Comparison of ENCODE assay signal across 17 cellular contexts in genomic region chr10:76310681-76311080, GRCh38.
DNase-seq lines count a peak whose midpoint lies in the region; ATAC-seq, FAIRE-seq and TF ChIP-seq lines count a peak whose summit lies in the region.
"Had no signal": no experiment of that assay in that cellular context is flagged by ENCODE, and none has a peak within 500 bp of the region (broad histone marks: within the 10 kb centered on the region; RNA-seq: fewer than 3 reads in every experiment).

No MANE protein-coding gene starts in this region.

- no TSS peak for BruUV-seq in HepG2 (replicated peaks; lab: Mats Ljungman, UMichigan)

- H3K4me1 ChIP-seq in liver (ENCODE audit: control insufficient read depth in 4 of 4, insufficient read depth in 4 of 4, low read length in 3 of 4) (peaks cover 0 to 6% (median 3%) of the 10 kb centered on the region in 4 donors), HepG2 (ENCODE audit: insufficient read depth, low read length) (no peaks in the 10 kb centered on the region)

- H3K4me2 ChIP-seq in HepG2 (ENCODE audit: low read depth, low read length) = no peak overlapping the region
- H3K4me2 ChIP-seq: PC-9 had no signal

- in situ Hi-C loops in HepG2 (cut with HindIII; ENCODE audit: extremely low pct_ligation_motif_present, low pct_unique_long_range_greater_than_20kb) = loop anchor here (25.0 kb wide), 1 partner anchor 1023 kb away; no protein-coding TSS in a partner anchor

- intact Hi-C loops in HepG2 (cut with micrococcal nuclease; ENCODE audit: unreplicated experiment) = loop anchor here (10.0 kb wide), 1 partner anchor 234 kb away; no protein-coding TSS in a partner anchor
- intact Hi-C loops in sciatic nerve (cut with DNase I) = no loop called here

- no peak for DNase-seq in HepG2 (ENCODE audit: low spot score)
- DNase-seq in coronary artery (ENCODE audit: low spot score) = no peak
- DNase-seq in sciatic nerve (ENCODE audit: low spot score) = no peak
- DNase-seq in NCI-H748 treated with DMSO at 0.1 percent for 48 hours (lab: John Stamatoyannopoulos, UW) = no peak
- no peak for DNase-seq in effector CD8-positive, alpha-beta T cell (lab: John Stamatoyannopoulos, UW)
- DNase-seq: AML-193; CD4-positive, CD25-positive, alpha-beta regulatory T cell; DMS79; KBM-7; NCI-H1436 treated with DMSO at 0.1 percent for 48 hours; NCI-H2107; NCI-H774; PC-9 had no signal

- no peak overlapping the region for H3K9ac ChIP-seq in liver (ENCODE audit: low read depth in 1 of 2, low read length in 2 of 2)
- no peak overlapping the region for H3K9ac ChIP-seq in HepG2 (ENCODE audit: insufficient read depth, low read depth, low read length)

- no peaks in the 10 kb centered on the region for H3K9me3 ChIP-seq in liver (ENCODE audit: control insufficient read depth in 4 of 4, low read length in 3 of 4)
- H3K9me3 ChIP-seq in HepG2 (ENCODE audit: low read length) = no peaks in the 10 kb centered on the region

- ATAC-seq in HepG2 = no peak
- peak; percentile 6 for ATAC-seq in sciatic nerve
- no peak for ATAC-seq in GM21381 (IDR thresholded peaks at IDR 0.05; ENCODE audit: unreplicated experiment)

- H2AFZ ChIP-seq in HepG2 (ENCODE audit: low read length) = no peak overlapping the region
- H2AFZ ChIP-seq: PC-9 had no signal

- H3K4me3 ChIP-seq in liver (ENCODE audit: low read depth in 1 of 3, low read length in 3 of 3) = no peak overlapping the region
- H3K4me3 ChIP-seq in HepG2 (replicated peaks in 1 of 3; ENCODE audit: insufficient read depth in 1 of 3, low read depth in 2 of 3, low read length in 3 of 3) = no peak overlapping the region
- H3K4me3 ChIP-seq in coronary artery = no peak overlapping the region
- H3K4me3 ChIP-seq: PC-9 had no signal

- TF ChIP-seq EP300 in HepG2 (IDR thresholded peaks at IDR 0.05; ENCODE audit: low read depth in 2 of 2, low read length in 2 of 2) = no peak
- TF ChIP-seq EP300 in HepG2 (CRISPR knock-in tag; IDR thresholded peaks at IDR 0.05; ENCODE audit: borderline replicate concordance) = no peak

- TF ChIP-seq CTCF in liver (IDR thresholded peaks at IDR 0.05; ENCODE audit: low read depth, low read length, missing input control) = no peak
- no peak for TF ChIP-seq CTCF in HepG2 (CRISPR knock-in tag; IDR thresholded peaks at IDR 0.05)
- TF ChIP-seq CTCF in coronary artery (IDR thresholded peaks at IDR 0.05) = no peak

- H3K79me2 ChIP-seq in HepG2 (ENCODE audit: insufficient read depth, low read length) = no peaks in the 10 kb centered on the region

- no peak for FAIRE-seq in HepG2 (lab: Jason Lieb, UNC)
- FAIRE-seq: GM12891, GM19239 had no signal

- H3K27ac ChIP-seq in liver (ENCODE audit: low read depth in 1 of 2, low read length in 2 of 2) = no peak overlapping the region
- no peak overlapping the region for H3K27ac ChIP-seq in HepG2 (ENCODE audit: extremely low read length, insufficient read depth, low read length)
- H3K27ac ChIP-seq in coronary artery = peak overlapping the region; percentile 6 to 72
- H3K27ac ChIP-seq: PC-9 had no signal

- TF ChIP-seq RAD21 in liver (IDR thresholded peaks at IDR 0.05) = no peak
- no peak for TF ChIP-seq RAD21 in HepG2 (CRISPR knock-in tag; IDR thresholded peaks at IDR 0.05)

- POLR2A ChIA-PET in HepG2 (lab: Yijun Ruan, JAX) = no interaction called here

- H3K27me3 ChIP-seq in liver (ENCODE audit: control insufficient read depth in 4 of 4, insufficient read depth in 4 of 4, low read length in 3 of 4) (no peaks in the 10 kb centered on the region), HepG2 (ENCODE audit: control insufficient read depth in 1 of 2, insufficient read depth in 2 of 2, low read length in 2 of 2) (no peaks in the 10 kb centered on the region)

- no peak for TF ChIP-seq POLR2A in HepG2 (IDR thresholded peaks at IDR 0.05; ENCODE audit: insufficient read depth in 1 of 2, low read depth in 2 of 2, low read length in 2 of 2)

- no peaks in the 10 kb centered on the region for H4K20me1 ChIP-seq in HepG2 (ENCODE audit: insufficient read depth, low read length)

- H3K36me3 ChIP-seq in liver (ENCODE audit: control insufficient read depth in 4 of 4, insufficient read depth in 3 of 4, low read depth in 1 of 4, low read length in 3 of 4) (no peaks in the 10 kb centered on the region), HepG2 (replicated peaks in 1 of 2; ENCODE audit: control insufficient read depth in 1 of 2, insufficient read depth in 2 of 2, low read length in 2 of 2) (no peaks in the 10 kb centered on the region)

- CTCF ChIA-PET in HepG2 (lab: Yijun Ruan, JAX; ENCODE audit: low intra/inter-chr PET ratio, low total read pairs) = no interaction called here

TF ChIP-seq in liver, 16 proteins besides CTCF, POLR2A, EP300 and RAD21:
- TF ChIP-seq GABPA (IDR thresholded peaks at IDR 0.05 in 1 of 2, conservative IDR thresholded peaks at IDR 0.05 in 1 of 2) (no peak), HNF4G (IDR thresholded peaks at IDR 0.05) (no peak), REST (IDR thresholded peaks at IDR 0.05) (no peak), FOXA2 (IDR thresholded peaks at IDR 0.05) (peak; percentile 40), NR2F2 (IDR thresholded peaks at IDR 0.05) (no peak), FOXA1 (IDR thresholded peaks at IDR 0.05) (no peak)

TF ChIP-seq in HepG2, 621 proteins besides CTCF, POLR2A, EP300 and RAD21:
- TF ChIP-seq ATF7-NPFF (CRISPR knock-in tag; IDR thresholded peaks at IDR 0.05; ENCODE audit: low read depth) (no peak), CHD4 (IDR thresholded peaks at IDR 0.05; ENCODE audit: borderline replicate concordance, low read length) (no peak), ZFP36L1 (CRISPR knock-in tag; IDR thresholded peaks at IDR 0.05) (no peak), ZKSCAN8 (CRISPR knock-in tag; IDR thresholded peaks at IDR 0.05; ENCODE audit: borderline replicate concordance) (no peak), PRDM15 (CRISPR knock-in tag; IDR thresholded peaks at IDR 0.05) (no peak), ZNF792 (CRISPR knock-in tag; IDR thresholded peaks at IDR 0.05) (no peak), ZNF605 (CRISPR knock-in tag; IDR thresholded peaks at IDR 0.05) (no peak), MIER3 (CRISPR knock-in tag; IDR thresholded peaks at IDR 0.05; ENCODE audit: borderline replicate concordance) (no peak), NFRKB (IDR thresholded peaks at IDR 0.05) (no peak), HDAC2 (CRISPR knock-in tag; IDR thresholded peaks at IDR 0.05) (no peak), TSC22D2 (CRISPR knock-in tag; IDR thresholded peaks at IDR 0.05; ENCODE audit: borderline replicate concordance) (no peak), ZNF24 (IDR thresholded peaks at IDR 0.05) (no peak), HIVEP1 (CRISPR knock-in tag; IDR thresholded peaks at IDR 0.05) (no peak), POLR2AphosphoS2 (IDR thresholded peaks at IDR 0.05; ENCODE audit: low read depth, low read length) (no peak)
TF ChIP-seq in HepG2: peak in this region for 0.

Comparison
In these comparisons a context has a peak if more than half of its experiments do, and no peak if none do; other contexts are left out.
1. H3K27ac ChIP-seq: peak in coronary artery (2 of 2); none in liver (0 of 2) and HepG2 (single experiment).